1 cellular context compared by ENCODE assay signal in genomic region chr7:1441615-1442354, GRCh38.
TF ChIP-seq lines count a peak whose summit lies in the region.

No MANE protein-coding gene starts in this region.

TF ChIP-seq in WTC11, 78 proteins besides CTCF, POLR2A, EP300 and RAD21 (continued from another document):
- TF ChIP-seq ZNF512 (CRISPR knock-in tag; IDR thresholded peaks at IDR 0.05; ENCODE audit: borderline replicate concordance) (no peak), NR2C2 (CRISPR knock-in tag; IDR thresholded peaks at IDR 0.05) (no peak)
